11 cellular contexts compared by ENCODE assay signal in genomic region chr20:50638015-50638847, GRCh38. TPM values are rescaled to one million over a fixed set of nuclear protein-coding genes. Genes with fewer than 3 reads are reported as not detected.
DNase-seq lines count a peak whose midpoint lies in the region; ATAC-seq and TF ChIP-seq lines count a peak whose summit lies in the region.
"Not testable (repeated sequence)": the region's sequence is repeated elsewhere in the genome, so short reads cannot be mapped to it uniquely, and the experiment has no call there.
"Had no signal": no experiment of that assay in that cellular context is flagged by ENCODE, and none has a peak within 500 bp of the region (broad histone marks: within the 10 kb centered on the region; RNA-seq: fewer than 3 reads in every experiment).

No MANE protein-coding gene starts in this region.

- H3K36me3 Mint-ChIP-seq in neural progenitor cell = not testable (repeated sequence)

- intact Hi-C loops in Panc1 (cut with micrococcal nuclease; ENCODE audit: unreplicated experiment); right cardiac atrium (cut with DNase I): not testable (repeated sequence)

- H3K9ac ChIP-seq in BLaER1 treated with 17β-estradiol and CSF1 and Interleukin-3, amounts not matched to agents 10 nM and 100 nM = peak overlapping the region in 2 of 11 experiments; percentile 35 to 75; a peak in 3 of 22 replicates
- H3K9ac ChIP-seq in neural progenitor cell = not testable (repeated sequence)

- peak; percentile 39 for DNase-seq in HCEC 1CT
- DNase-seq in Panc1 (ENCODE audit: low read depth, low spot score); upper lobe of left lung: not testable (repeated sequence)
- peak; percentile 38 for DNase-seq in astrocyte of the cerebellum (ENCODE audit: low read depth)
- DNase-seq in erythroblast (lab: John Stamatoyannopoulos, UW) = peak; percentile 53 to 65
- peak in 2 of 3 donors; percentile 47 to 60 for DNase-seq in right cardiac atrium
- DNase-seq in neural progenitor cell (ENCODE audit: low spot score) = peak; percentile 49

- not testable (repeated sequence) for H3K9me3 Mint-ChIP-seq in neural progenitor cell

- not testable (repeated sequence) for H4K20me1 ChIP-seq in BLaER1 treated with 17β-estradiol and CSF1 and Interleukin-3, amounts not matched to agents 10 nM and 100 nM; neural progenitor cell (ENCODE audit: low read depth)

- H3K79me2 ChIP-seq in neural progenitor cell (ENCODE audit: low read depth) = not testable (repeated sequence)

- TF ChIP-seq POLR2A in erythroblast (IDR thresholded peaks at IDR 0.05; ENCODE audit: low read length); upper lobe of left lung (IDR thresholded peaks at IDR 0.05): not testable (repeated sequence)

- not testable (repeated sequence) for H3K27me3 ChIP-seq in BLaER1 treated with 17β-estradiol and CSF1 and Interleukin-3, amounts not matched to agents 10 nM and 100 nM; Panc1 (ENCODE audit: control insufficient read depth, insufficient read depth, low read length); right cardiac atrium (ENCODE audit: control insufficient read depth, insufficient read depth); neural progenitor cell; upper lobe of left lung

- not testable (repeated sequence) for BruUV-seq in Panc1 (replicated peaks; lab: Mats Ljungman, UMichigan)

- H3K27ac ChIP-seq in BLaER1 treated with 17β-estradiol and CSF1 and Interleukin-3, amounts not matched to agents 10 nM and 100 nM = peak overlapping the region in 6 of 11 experiments; percentile 34 to 84 (median 80); a peak in 12 of 22 replicates
- H3K27ac ChIP-seq in Panc1 (ENCODE audit: low read length) (peak overlapping the region; percentile 95), right cardiac atrium (ENCODE audit: low read length) (peak overlapping the region; percentile 30), upper lobe of left lung (peak overlapping the region in 3 of 4 donors; percentile 7 to 83 (median 76))
- H3K27ac ChIP-seq in neural progenitor cell = not testable (repeated sequence)

- POLR2A ChIA-PET in Panc1 (lab: Charles Lee) = interaction anchor here (0.6 kb wide), 1 partner anchor 125 kb away, joined by 3 read pairs; no protein-coding TSS in a partner anchor

- not testable (repeated sequence) for H3K27me3 Mint-ChIP-seq in neural progenitor cell (ENCODE audit: insufficient read depth, low read depth)

- H2AFZ ChIP-seq in neural progenitor cell (replicated peaks) = peak overlapping the region; percentile 17

- 0 out of 20 replicates have a peak overlapping the region, but pooled peaks of 1 of the 10 experiments have one; percentile 20 for H3K4me3 ChIP-seq in BLaER1 treated with 17β-estradiol and CSF1 and Interleukin-3, amounts not matched to agents 10 nM and 100 nM
- H3K4me3 ChIP-seq in Panc1 (ENCODE audit: low read depth in 2 of 2, low read length in 2 of 2); astrocyte of the cerebellum (ENCODE audit: low read depth, low read length); right cardiac atrium (ENCODE audit: low read length); neural progenitor cell; upper lobe of left lung: not testable (repeated sequence)

- in situ Hi-C loops in Panc1 (cut with HindIII; ENCODE audit: low pct_unique_long_range_greater_than_20kb, low sequenced_read_pairs); astrocyte of the cerebellum (cut with HindIII; ENCODE audit: low sequenced_read_pairs): not testable (repeated sequence)

- peaks cover 34% of the 10 kb centered on the region for H3F3A ChIP-seq in neural progenitor cell (ENCODE audit: low read depth)

- H3K4me2 ChIP-seq in BLaER1 treated with 17β-estradiol and CSF1 and Interleukin-3, amounts not matched to agents 10 nM and 100 nM = peak overlapping the region; percentile 33 to 98 (median 91)
- H3K4me2 ChIP-seq in neural progenitor cell = peak overlapping the region; percentile 11

- H3K4me1 Mint-ChIP-seq in neural progenitor cell = peaks cover 56% of the 10 kb centered on the region

- CTCF ChIA-PET in Panc1 (lab: Charles Lee) = not testable (repeated sequence)

- 79% methylated on average over 12 of the region's 15 CpGs for WGBS in right cardiac atrium
- WGBS in upper lobe of left lung, 2 donors = 81 to 88% methylated on average over 9 to 15 of the region's 15 CpGs

- peaks cover 50 to 93% (median 87%) of the 10 kb centered on the region in 10 experiments for H3K4me1 ChIP-seq in BLaER1 treated with 17β-estradiol and CSF1 and Interleukin-3, amounts not matched to agents 10 nM and 100 nM
- peaks cover 92% of the 10 kb centered on the region for H3K4me1 ChIP-seq in Panc1 (ENCODE audit: control insufficient read depth, insufficient read depth, low read length)
- peaks cover 13% of the 10 kb centered on the region for H3K4me1 ChIP-seq in right cardiac atrium (ENCODE audit: control insufficient read depth, insufficient read depth, low read length)
- H3K4me1 ChIP-seq in neural progenitor cell = peaks cover 42% of the 10 kb centered on the region
- peaks cover 23 to 45% (median 31%) of the 10 kb centered on the region in 4 donors for H3K4me1 ChIP-seq in upper lobe of left lung

- H3K9me3 ChIP-seq in BLaER1 treated with 17β-estradiol and CSF1 and Interleukin-3, amounts not matched to agents 10 nM and 100 nM (replicated peaks in 1 of 11); Panc1 (ENCODE audit: control insufficient read depth, insufficient read depth, low read depth, low read length); right cardiac atrium (ENCODE audit: control insufficient read depth, low read length); neural progenitor cell (ENCODE audit: low read depth); upper lobe of left lung: not testable (repeated sequence)

- TF ChIP-seq EP300 in upper lobe of left lung (IDR thresholded peaks at IDR 0.05) = not testable (repeated sequence)

- TF ChIP-seq CTCF in Panc1 (IDR thresholded peaks at IDR 0.05); astrocyte of the cerebellum (IDR thresholded peaks at IDR 0.05; ENCODE audit: low read depth, low read length, missing control alignments); neural progenitor cell (IDR thresholded peaks at IDR 0.05); upper lobe of left lung (IDR thresholded peaks at IDR 0.05): not testable (repeated sequence)

- H3K27ac Mint-ChIP-seq in neural progenitor cell = peak overlapping the region; percentile 95

- H3K36me3 ChIP-seq in BLaER1 treated with 17β-estradiol and CSF1 and Interleukin-3, amounts not matched to agents 10 nM and 100 nM; Panc1 (ENCODE audit: control insufficient read depth, insufficient read depth, low read length); neural progenitor cell; upper lobe of left lung: not testable (repeated sequence)

- ATAC-seq in Panc1 = peak; percentile 47
- not testable (repeated sequence) for ATAC-seq in right cardiac atrium; upper lobe of left lung (ENCODE audit: low FRiP score in 2 of 2)

- peak overlapping the region; percentile 29 for H3K4me3 Mint-ChIP-seq in neural progenitor cell

RNA-seq across cellular contexts. Expression of gene RIPOR3, which starts 53.1 kb away (rescaled TPM):
- total RNA-seq in Panc1 (2021; ENCODE audit: unreplicated experiment) (92.5 TPM), right cardiac atrium (1 to 10 TPM; 2.1 to 6.9 (median 2.9) TPM), neural progenitor cell (ENCODE audit: low replicate concordance) (1.2 and 3.7 TPM in 2 replicates), upper lobe of left lung (10 to 100 TPM in 2 of 6 donors, 1 to 10 TPM in 4; 2.1 to 36.7 (median 5.1) TPM)
- polyA plus RNA-seq in Panc1 (2012; ENCODE audit: insufficient read length) = 97.9 TPM
- 12.9 TPM for polyA plus RNA-seq in right cardiac atrium
- total RNA-seq: activated CD4-positive, alpha-beta T cell treated with anti-CD3 and anti-CD28 coated beads, Interleukin-2, amount 10 ng/mL, durations not matched to agents 7 days and 5 days; activated naive CD8-positive, alpha-beta T cell treated with anti-CD3 and anti-CD28 coated beads, Interleukin-2, amount 10 ng/mL, durations not matched to agents 7 days and 5 days; activated T-helper 2 cell treated with anti-CD3 and anti-CD28 coated beads, Interferon-gamma antibody, Interleukin-2, Interleukin-4, amounts not matched to agents 10 μg/mL and 5 μg/mL and 100 μg/mL, durations not matched to agents 14 hours and 24 hours and 36 hours had no signal
